Comparison of ENCODE assay signal across 29 cellular contexts in genomic region chr11:21169639-21170038, GRCh38.
"Had no signal": no experiment of that assay in that cellular context is flagged by ENCODE, and none has a peak within 500 bp of the region (broad histone marks: within the 10 kb centered on the region; RNA-seq: fewer than 3 reads in every experiment).

No MANE protein-coding gene starts in this region.

- DNase-seq: naive thymus-derived CD4-positive, alpha-beta T cell; natural killer cell; occipital lobe; ovary; psoas muscle; right cardiac atrium; right lobe of liver; sigmoid colon; small intestine; stimulated activated CD4-positive, alpha-beta T cell treated with anti-CD3 and anti-CD28 coated beads, Interleukin-12 subunit alpha, Interleukin-12 subunit beta, amount 100 ng/mL, for 4 hours; stimulated activated CD4-positive, alpha-beta T cell treated with anti-CD3 and anti-CD28 coated beads, Interleukin-1b, Interleukin-23, amount 100 ng/mL, for 48 hours; stimulated activated CD4-positive, alpha-beta T cell treated with anti-CD3 and anti-CD28 coated beads, Interleukin-4, amount 100 ng/mL, for 1 hour; stimulated activated CD4-positive, alpha-beta T cell treated with anti-CD3 and anti-CD28 coated beads, Interleukin-4, amount 100 ng/mL, for 4 hours; stimulated activated CD8-positive, alpha-beta memory T cell treated with anti-CD3 and anti-CD28 coated beads, Interleukin-4, amount 100 ng/mL, for 48 hours; stimulated activated naive CD4-positive, alpha-beta T cell; stimulated activated naive CD8-positive, alpha-beta T cell treated with anti-CD3 and anti-CD28 coated beads, Interleukin-15, amount 100 ng/mL, for 72 hours; stimulated activated naive CD8-positive, alpha-beta T cell treated with anti-CD3 and anti-CD28 coated beads, Interleukin-15, Interleukin-2, amounts not matched to agents 100 U/mL and 50 U/mL, for 24 hours; substantia nigra; testis; tibial artery; transverse colon; upper lobe of right lung; uterus had no signal

- H2AFZ ChIP-seq: parathyroid adenoma had no signal

- H3K27me3 ChIP-seq: ovary, right lobe of liver, sigmoid colon, suprapubic skin, testis, tibial artery, transverse colon, upper lobe of right lung, uterus had no signal

- H3K27ac Mint-ChIP-seq: naive thymus-derived CD4-positive, alpha-beta T cell; natural killer cell; nephron; progenitor cell of endocrine pancreas; stimulated activated memory B cell treated with anti-CD40 and anti-IgM and Interleukin-4, amounts not matched to agents 10 μg/mL and 1 μg/mL and 100 μg/mL, for 72 hours; stimulated activated naive CD8-positive, alpha-beta T cell treated with anti-CD3 and anti-CD28 coated beads, Interleukin-15, amount 100 ng/mL, for 72 hours; type B pancreatic cell had no signal

- H3K27me3 Mint-ChIP-seq: naive thymus-derived CD4-positive, alpha-beta T cell; progenitor cell of endocrine pancreas; stimulated activated memory B cell treated with anti-CD40 and anti-IgM and Interleukin-4, amounts not matched to agents 10 μg/mL and 1 μg/mL and 100 μg/mL, for 72 hours; stimulated activated naive CD8-positive, alpha-beta T cell treated with anti-CD3 and anti-CD28 coated beads, Interleukin-15, amount 100 ng/mL, for 72 hours; type B pancreatic cell had no signal

- H3K27ac ChIP-seq: ovary, parathyroid adenoma, psoas muscle, right lobe of liver, sigmoid colon, suprapubic skin, testis, tibial artery, transverse colon, upper lobe of right lung, uterus had no signal

- H3K36me3 Mint-ChIP-seq: naive thymus-derived CD4-positive, alpha-beta T cell; natural killer cell; stimulated activated memory B cell treated with anti-CD40 and anti-IgM and Interleukin-4, amounts not matched to agents 10 μg/mL and 1 μg/mL and 100 μg/mL, for 72 hours; type B pancreatic cell had no signal

- H3K4me3 Mint-ChIP-seq: naive thymus-derived CD4-positive, alpha-beta T cell; natural killer cell; nephron; stimulated activated memory B cell treated with anti-CD40 and anti-IgM and Interleukin-4, amounts not matched to agents 10 μg/mL and 1 μg/mL and 100 μg/mL, for 72 hours; stimulated activated naive CD8-positive, alpha-beta T cell treated with anti-CD3 and anti-CD28 coated beads, Interleukin-15, amount 100 ng/mL, for 72 hours; type B pancreatic cell had no signal

- H3K4me1 Mint-ChIP-seq: naive thymus-derived CD4-positive, alpha-beta T cell; natural killer cell; stimulated activated memory B cell treated with anti-CD40 and anti-IgM and Interleukin-4, amounts not matched to agents 10 μg/mL and 1 μg/mL and 100 μg/mL, for 72 hours; stimulated activated naive CD8-positive, alpha-beta T cell treated with anti-CD3 and anti-CD28 coated beads, Interleukin-15, amount 100 ng/mL, for 72 hours had no signal

- H3K9me3 ChIP-seq: ovary, psoas muscle, right lobe of liver, sigmoid colon, suprapubic skin, testis, tibial artery, transverse colon, upper lobe of right lung, uterus had no signal

- H3K9me3 Mint-ChIP-seq: nephron had no signal

- H3K9ac ChIP-seq: parathyroid adenoma had no signal

- H3K4me3 ChIP-seq: ovary, psoas muscle, right lobe of liver, sigmoid colon, suprapubic skin, testis, tibial artery, transverse colon, upper lobe of right lung, uterus had no signal

- H3K4me1 ChIP-seq: parathyroid adenoma, psoas muscle, right lobe of liver, sigmoid colon, suprapubic skin, testis, tibial artery, transverse colon, upper lobe of right lung, uterus had no signal

- H3K36me3 ChIP-seq: ovary, right lobe of liver, sigmoid colon, suprapubic skin, tibial artery, transverse colon, upper lobe of right lung, uterus had no signal
